14 cellular contexts compared by ENCODE assay signal in the genomic region with DNA sequence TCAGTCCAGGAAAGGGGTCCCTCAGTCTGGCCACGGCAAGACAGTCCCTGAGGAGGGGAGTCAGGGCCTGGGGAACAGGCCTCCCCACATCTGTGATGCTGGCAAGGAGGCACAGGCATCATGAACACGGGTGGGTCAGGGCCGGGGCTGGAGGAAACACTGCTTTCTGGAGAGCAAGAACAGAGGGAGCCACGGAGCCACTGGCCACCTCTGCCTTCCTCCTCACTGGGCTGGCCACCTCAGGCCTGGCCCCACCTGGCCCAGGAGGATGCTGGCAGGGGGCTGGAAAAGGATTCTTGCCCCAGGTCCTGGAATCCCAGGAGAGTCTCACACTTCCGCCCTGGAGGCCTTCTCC. TPM values are rescaled to one million over a fixed set of nuclear protein-coding genes. Genes with fewer than 3 reads are reported as not detected.
DNase-seq lines count a peak whose midpoint lies in the region; ATAC-seq and TF ChIP-seq lines count a peak whose summit lies in the region.
"Had no signal": no experiment of that assay in that cellular context is flagged by ENCODE, and none has a peak within 500 bp of the region (broad histone marks: within the 10 kb centered on the region; RNA-seq: fewer than 3 reads in every experiment).

No MANE protein-coding gene starts in this region.

- no peak for TF ChIP-seq CTCF in CD4-positive, alpha-beta T cell (IDR thresholded peaks at IDR 0.05)
- no peak for TF ChIP-seq CTCF in HL-60 (IDR thresholded peaks at IDR 0.05; ENCODE audit: insufficient read depth, low read length)

- peaks cover 26% of the 10 kb centered on the region for H3K4me1 Mint-ChIP-seq in CD4-positive, alpha-beta T cell (ENCODE audit: low read depth)
- H3K4me1 Mint-ChIP-seq in activated naive CD8-positive, alpha-beta T cell treated with anti-CD3 and anti-CD28 coated beads, Interleukin-2, amount 10 ng/mL, durations not matched to agents 7 days and 5 days = peaks cover 23% of the 10 kb centered on the region
- H3K4me1 Mint-ChIP-seq in naive thymus-derived CD8-positive, alpha-beta T cell = peaks cover 18 to 46% (median 32%) of the 10 kb centered on the region in 4 donors

- H3K9me3 Mint-ChIP-seq in CD4-positive, alpha-beta T cell = no peaks in the 10 kb centered on the region
- H3K9me3 Mint-ChIP-seq in activated naive CD8-positive, alpha-beta T cell treated with anti-CD3 and anti-CD28 coated beads, Interleukin-2, amount 10 ng/mL, durations not matched to agents 7 days and 5 days = no peaks in the 10 kb centered on the region
- H3K9me3 Mint-ChIP-seq in naive thymus-derived CD8-positive, alpha-beta T cell = no peaks in the 10 kb centered on the region
- H3K9me3 Mint-ChIP-seq: dendritic cell treated with granulocyte-macrophage colony-stimulating factor and Interleukin-4, amounts not matched to agents 40 ng/mL and 50 ng/mL, for 4 days had no signal

- H3K4me3 Mint-ChIP-seq in CD4-positive, alpha-beta T cell = peak overlapping the region; percentile 66
- H3K4me3 Mint-ChIP-seq in activated naive CD8-positive, alpha-beta T cell treated with anti-CD3 and anti-CD28 coated beads, Interleukin-2, amount 10 ng/mL, durations not matched to agents 7 days and 5 days = peak overlapping the region; percentile 77
- peak overlapping the region in 7 of 10 donors; percentile 41 to 87 (median 85) for H3K4me3 Mint-ChIP-seq in naive thymus-derived CD8-positive, alpha-beta T cell

- no peak for DNase-seq in CD4-positive, alpha-beta T cell
- DNase-seq in HL-60 (ENCODE audit: low read depth in 1 of 2, low spot score in 1 of 2) (no peak), NCI-H187 treated with DMSO at 0.1 percent for 48 hours (lab: John Stamatoyannopoulos, UW) (no peak), OCI-M1 (lab: John Stamatoyannopoulos, UW) (no peak)
- DNase-seq in activated naive CD8-positive, alpha-beta T cell treated with anti-CD3 and anti-CD28 coated beads, Interleukin-2, amount 10 ng/mL, durations not matched to agents 7 days and 5 days = no peak
- DNase-seq in naive thymus-derived CD8-positive, alpha-beta T cell = no peak
- DNase-seq: adrenal gland, kidney, NCI-H1417 had no signal

- no peak overlapping the region for H3K4me3 ChIP-seq in HL-60 (replicated peaks; ENCODE audit: insufficient read depth, low read length)
- H3K4me3 ChIP-seq: adrenal gland had no signal

- peaks cover 4% of the 10 kb centered on the region for H3K27me3 Mint-ChIP-seq in CD4-positive, alpha-beta T cell
- H3K27me3 Mint-ChIP-seq in activated naive CD8-positive, alpha-beta T cell treated with anti-CD3 and anti-CD28 coated beads, Interleukin-2, amount 10 ng/mL, durations not matched to agents 7 days and 5 days = peaks cover 4% of the 10 kb centered on the region
- H3K27me3 Mint-ChIP-seq in naive thymus-derived CD8-positive, alpha-beta T cell = peaks cover 0 to 6% (median 4%) of the 10 kb centered on the region in 5 donors

- H3K9me3 ChIP-seq in CD4-positive, alpha-beta T cell (ENCODE audit: control insufficient read depth, low read length) = no peaks in the 10 kb centered on the region
- H3K9me3 ChIP-seq: adrenal gland had no signal

- no peak overlapping the region for H3K27ac ChIP-seq in CD4-positive, alpha-beta T cell (ENCODE audit: low read depth, low read length)
- H3K27ac ChIP-seq in HL-60 (replicated peaks) = peak overlapping the region; percentile 22

- H3K36me3 Mint-ChIP-seq in CD4-positive, alpha-beta T cell (ENCODE audit: low read depth) = no peaks in the 10 kb centered on the region
- no peaks in the 10 kb centered on the region for H3K36me3 Mint-ChIP-seq in activated naive CD8-positive, alpha-beta T cell treated with anti-CD3 and anti-CD28 coated beads, Interleukin-2, amount 10 ng/mL, durations not matched to agents 7 days and 5 days
- H3K36me3 Mint-ChIP-seq in naive thymus-derived CD8-positive, alpha-beta T cell = no peaks in the 10 kb centered on the region

- CTCF ChIA-PET in CD4-positive, alpha-beta T cell (lab: Charles Lee) = interaction anchor here (0.8 to 1.2 kb wide), 2 partner anchors 45 to 165 kb away, joined by 3 read pairs; no protein-coding TSS in a partner anchor

- POLR2A ChIA-PET in CD4-positive, alpha-beta T cell (lab: Charles Lee) = interaction anchor here (1.5 kb wide), 1 partner anchor 18 kb away, joined by 4 read pairs; no protein-coding TSS in a partner anchor
- POLR2A ChIA-PET in activated naive CD8-positive, alpha-beta T cell treated with anti-CD3 and anti-CD28 coated beads, Interleukin-2, amount 10 ng/mL, durations not matched to agents 7 days and 5 days (lab: Charles Lee) = interaction anchor here (0.6 to 1.4 kb wide), 3 partner anchors 35 to 155 kb away, joined by 3 to 7 read pairs (median 3); no protein-coding TSS in a partner anchor
- POLR2A ChIA-PET in naive thymus-derived CD8-positive, alpha-beta T cell (lab: Charles Lee) = interaction anchor here (0.8 to 1.6 kb wide), 2 partner anchors 46 to 151 kb away, joined by 3 to 7 read pairs; no protein-coding TSS in a partner anchor

- ATAC-seq in CD4-positive, alpha-beta T cell (ENCODE audit: poor library complexity) = no peak
- ATAC-seq in activated naive CD8-positive, alpha-beta T cell treated with anti-CD3 and anti-CD28 coated beads, Interleukin-2, amount 10 ng/mL, durations not matched to agents 7 days and 5 days (ENCODE audit: low read depth) = no peak
- ATAC-seq in naive thymus-derived CD8-positive, alpha-beta T cell = no peak
- no peak for ATAC-seq in HG02798 (IDR thresholded peaks at IDR 0.05; ENCODE audit: poor library complexity, unreplicated experiment)
- no peak for ATAC-seq in GM19351 (IDR thresholded peaks at IDR 0.05; ENCODE audit: unreplicated experiment)

- peak overlapping the region; percentile 90 for H3K27ac Mint-ChIP-seq in CD4-positive, alpha-beta T cell
- peak overlapping the region; percentile 87 for H3K27ac Mint-ChIP-seq in activated naive CD8-positive, alpha-beta T cell treated with anti-CD3 and anti-CD28 coated beads, Interleukin-2, amount 10 ng/mL, durations not matched to agents 7 days and 5 days
- H3K27ac Mint-ChIP-seq in naive thymus-derived CD8-positive, alpha-beta T cell = peak overlapping the region in 9 of 10 donors; percentile 39 to 96 (median 89)
- H3K27ac Mint-ChIP-seq: dendritic cell treated with granulocyte-macrophage colony-stimulating factor and Interleukin-4, amounts not matched to agents 40 ng/mL and 50 ng/mL, for 4 days had no signal

- no peaks in the 10 kb centered on the region for H3K27me3 ChIP-seq in CD4-positive, alpha-beta T cell (ENCODE audit: control insufficient read depth, insufficient read depth, low read length)
- peaks cover 10% of the 10 kb centered on the region for H3K27me3 ChIP-seq in HL-60 (ENCODE audit: insufficient read depth, poor library complexity, severe bottlenecking)
- H3K27me3 ChIP-seq: adrenal gland had no signal

- intact Hi-C loops in CD4-positive, alpha-beta T cell (cut with DNase I, micrococcal nuclease) = loop anchor here in 1 of 2 experiments (5.0 kb wide), 1 partner anchor 47 kb away; no protein-coding TSS in a partner anchor

RNA-seq across cellular contexts. Expression of a gene that starts 15.7 kb away (rescaled TPM):
- total RNA-seq in CD4-positive, alpha-beta T cell = not detected
- total RNA-seq in activated naive CD8-positive, alpha-beta T cell treated with anti-CD3 and anti-CD28 coated beads, Interleukin-2, amount 10 ng/mL, durations not matched to agents 7 days and 5 days = under 1 TPM; 0.51 to 0.83 TPM
- total RNA-seq in naive thymus-derived CD8-positive, alpha-beta T cell = under 1 TPM; 0.11 to 0.31 TPM
- polyA plus RNA-seq in naive thymus-derived CD8-positive, alpha-beta T cell = not detected
- total RNA-seq: adrenal gland, osteoblast had no signal

RNA-seq across cellular contexts. Expression of a gene that starts 18.2 kb away (rescaled TPM):
- not detected for total RNA-seq in CD4-positive, alpha-beta T cell
- 1 to 10 TPM in 1 of 2 experiments, under 1 TPM in 1; 0.97 to 1.1 TPM for total RNA-seq in activated naive CD8-positive, alpha-beta T cell treated with anti-CD3 and anti-CD28 coated beads, Interleukin-2, amount 10 ng/mL, durations not matched to agents 7 days and 5 days
- total RNA-seq in naive thymus-derived CD8-positive, alpha-beta T cell = not detected
- polyA plus RNA-seq in naive thymus-derived CD8-positive, alpha-beta T cell = not detected
- total RNA-seq: adrenal gland, HT1080, osteoblast had no signal
